10 cellular contexts compared by ENCODE assay signal in the genomic region with DNA sequence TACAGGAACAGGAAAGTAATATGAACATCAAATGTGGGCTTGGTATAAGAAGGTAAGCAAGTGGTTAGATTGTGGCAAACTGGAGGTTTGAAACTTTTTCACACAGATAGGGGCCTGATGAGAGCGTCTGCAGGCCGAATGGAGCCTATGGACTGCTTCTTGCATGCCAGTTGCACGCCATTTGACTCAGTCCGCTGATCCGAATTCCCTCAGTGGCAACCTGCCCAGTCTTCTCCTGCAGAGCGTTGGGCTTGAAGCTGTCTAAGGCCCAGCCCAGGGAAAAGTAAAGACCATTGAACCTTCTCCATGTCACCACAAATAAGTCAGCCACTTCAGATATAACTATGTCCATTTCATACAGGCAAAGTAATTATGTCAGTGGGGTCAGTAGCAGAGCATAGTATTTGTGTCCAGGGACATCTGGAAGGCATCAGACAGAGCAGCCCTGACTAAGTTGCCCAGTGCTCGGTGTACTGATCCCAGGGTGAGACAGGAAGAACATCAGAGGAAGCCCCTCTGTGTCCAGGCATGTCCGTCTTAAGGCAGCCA. TPM values are rescaled to one million over a fixed set of nuclear protein-coding genes. Genes with fewer than 3 reads are reported as not detected.
DNase-seq lines count a peak whose midpoint lies in the region; ATAC-seq, FAIRE-seq and TF ChIP-seq lines count a peak whose summit lies in the region.
"Had no signal": no experiment of that assay in that cellular context is flagged by ENCODE, and none has a peak within 500 bp of the region (broad histone marks: within the 10 kb centered on the region; RNA-seq: fewer than 3 reads in every experiment).

No MANE protein-coding gene starts in this region.

- H2BK5ac ChIP-seq in H1 (ENCODE audit: low read depth, low read length): peak overlapping the region; percentile 71; the same call in 1 of the 2 replicates

- peak; percentile 91 for DNase-seq in GM04504 (ENCODE audit: low read depth)
- peak; percentile 62 for DNase-seq in activated CD4-positive, alpha-beta memory T cell treated with anti-CD3 and anti-CD28 coated beads for 36 hours
- DNase-seq in H1 (ENCODE audit: low read depth in 1 of 2, low spot score in 2 of 2): no peak
- DNase-seq in smooth muscle cell (lab: John Stamatoyannopoulos, UW; ENCODE audit: unreplicated experiment): no peak
- DNase-seq in NCI-H510A (lab: John Stamatoyannopoulos, UW): no peak
- no peak for DNase-seq in AML-193 (lab: John Stamatoyannopoulos, UW)
- DNase-seq in iPS-NIHi7 (ENCODE audit: extremely low spot score): no peak
- DNase-seq: mucosa of descending colon had no signal

- whole genome bisulfite sequencing in H1 (ENCODE audit: extremely low coverage in 1 of 2, insufficient coverage in 1 of 2, insufficient read length in 1 of 2, insufficient replicate concordance in 2 of 2, low coverage in 1 of 2, low lambda C conversion rate in 2 of 2, missing lambda C conversion rate in 1 of 2), 2 experiments: 80% methylated on average over 8 of the region's 8 CpGs; no CpG with 5 or more reads in 1 of the 2 experiments
- 89% methylated on average over 8 of the region's 8 CpGs for WGBS in smooth muscle cell (ENCODE audit: low lambda C conversion rate)

- TF ChIP-seq CTCF in H1 (IDR thresholded peaks at IDR 0.05; ENCODE audit: control extremely low read depth in 1 of 3, insufficient read depth in 1 of 3, low read depth in 1 of 3, low read length in 3 of 3): no peak
- TF ChIP-seq CTCF in smooth muscle cell (IDR thresholded peaks at IDR 0.05; ENCODE audit: borderline replicate concordance, insufficient read depth, poor library complexity, severe bottlenecking): no peak

- H4K5ac ChIP-seq in H1 (ENCODE audit: insufficient read length, low read depth, low read length): no peak overlapping the region

- no peak overlapping the region for H2BK15ac ChIP-seq in H1 (ENCODE audit: low read length)

- H2AFZ ChIP-seq in H1 (ENCODE audit: low read length) (no peak overlapping the region), smooth muscle cell (ENCODE audit: low read depth) (no peak overlapping the region)

- no peak for FAIRE-seq in H1 (lab: Jason Lieb, UNC)

- no peaks in the 10 kb centered on the region for H3K27me3 Mint-ChIP-seq in activated CD4-positive, alpha-beta memory T cell treated with anti-CD3 and anti-CD28 coated beads for 36 hours
- H3K27me3 Mint-ChIP-seq: dendritic cell treated with granulocyte-macrophage colony-stimulating factor and Interleukin-4, amounts not matched to agents 40 ng/mL and 50 ng/mL, for 4 days had no signal

- H3K4me1 Mint-ChIP-seq in activated CD4-positive, alpha-beta memory T cell treated with anti-CD3 and anti-CD28 coated beads for 36 hours (ENCODE audit: low read depth): peaks cover 83% of the 10 kb centered on the region

- no peak overlapping the region for H3K9ac ChIP-seq in H1 (replicated peaks in 1 of 4; ENCODE audit: extremely low read depth in 1 of 4, low read depth in 3 of 4, low read length in 3 of 4)
- no peak overlapping the region for H3K9ac ChIP-seq in smooth muscle cell (ENCODE audit: low read depth)

- no peak overlapping the region for H3K23ac ChIP-seq in H1 (ENCODE audit: insufficient read length)

- no peaks in the 10 kb centered on the region; a peak in 2 of 7 replicates for H3K4me1 ChIP-seq in H1 (replicated peaks in 1 of 4; ENCODE audit: control insufficient read depth in 3 of 4, insufficient read depth in 4 of 4, low read length in 3 of 4)
- peaks cover 28% of the 10 kb centered on the region for H3K4me1 ChIP-seq in smooth muscle cell (ENCODE audit: low read depth)

- TF ChIP-seq EP300 in H1 (IDR thresholded peaks at IDR 0.05; ENCODE audit: borderline replicate concordance in 1 of 2, low read depth in 2 of 2, low read length in 2 of 2): no peak

- no peak for TF ChIP-seq RAD21 in H1 (IDR thresholded peaks at IDR 0.05 in 1 of 2, conservative IDR thresholded peaks at IDR 0.05 in 1 of 2; ENCODE audit: low read depth in 2 of 2, low read length in 2 of 2)

- H4K8ac ChIP-seq in H1 (ENCODE audit: extremely low read depth, insufficient read depth, low read length): no peak overlapping the region

- H3K27ac ChIP-seq in H1 (ENCODE audit: low read depth, low read length): no peak overlapping the region
- H3K27ac ChIP-seq in smooth muscle cell (ENCODE audit: low read depth): peak overlapping the region; percentile 87

- H3K27me3 ChIP-seq in H1 (replicated peaks in 1 of 4; ENCODE audit: control insufficient read depth in 3 of 4, extremely low read depth in 1 of 4, insufficient read depth in 3 of 4, low read length in 3 of 4) (peaks cover 3 to 12% (median 6%) of the 10 kb centered on the region in 4 experiments; a peak in 5 of 7 replicates), smooth muscle cell (ENCODE audit: low read depth) (no peaks in the 10 kb centered on the region)

- H2BK20ac ChIP-seq in H1 (ENCODE audit: low read length): no peak overlapping the region

- H3K56ac ChIP-seq in H1 (replicated peaks; ENCODE audit: insufficient read length, low read depth, low read length): no peak overlapping the region

- H3K4me3 Mint-ChIP-seq in activated CD4-positive, alpha-beta memory T cell treated with anti-CD3 and anti-CD28 coated beads for 36 hours: peak overlapping the region; percentile 70
- H3K4me3 Mint-ChIP-seq: dendritic cell treated with granulocyte-macrophage colony-stimulating factor and Interleukin-4, amounts not matched to agents 40 ng/mL and 50 ng/mL, for 4 days had no signal

- H3K79me2 ChIP-seq in H1 (ENCODE audit: control insufficient read depth in 1 of 2, insufficient read depth in 2 of 2, low read length in 2 of 2): no peaks in the 10 kb centered on the region
- peaks cover 15% of the 10 kb centered on the region for H3K79me2 ChIP-seq in smooth muscle cell (ENCODE audit: low read depth)

- POLR2A ChIA-PET in activated CD4-positive, alpha-beta memory T cell treated with anti-CD3 and anti-CD28 coated beads for 36 hours (lab: Charles Lee): interaction anchor here (0.6 to 4.0 kb wide), 7 partner anchors 10 to 107 kb away, joined by 3 to 31 read pairs (median 6); no protein-coding TSS in a partner anchor
- POLR2A ChIA-PET in H1 (lab: Charles Lee; ENCODE audit: partially characterized antibody): no interaction called here

- H3K9me3 ChIP-seq in H1 (ENCODE audit: insufficient read depth in 2 of 2, low read depth in 1 of 2, low read length in 1 of 2) (no peaks in the 10 kb centered on the region), smooth muscle cell (replicated peaks; ENCODE audit: low read depth) (no peaks in the 10 kb centered on the region)
- H3K9me3 ChIP-seq: mucosa of descending colon had no signal

- no peaks in the 10 kb centered on the region for H3K36me3 ChIP-seq in H1 (ENCODE audit: control insufficient read depth in 2 of 4, insufficient read depth in 4 of 4, low read length in 3 of 4)
- H3K36me3 ChIP-seq in smooth muscle cell (ENCODE audit: low read depth): peaks cover 7% of the 10 kb centered on the region

- no peaks in the 10 kb centered on the region for H4K20me1 ChIP-seq in H1 (replicated peaks in 1 of 2; ENCODE audit: control insufficient read depth in 1 of 2, insufficient read depth in 2 of 2, low read length in 2 of 2)
- no peaks in the 10 kb centered on the region for H4K20me1 ChIP-seq in smooth muscle cell (ENCODE audit: low read depth)

- CTCF ChIA-PET in activated CD4-positive, alpha-beta memory T cell treated with anti-CD3 and anti-CD28 coated beads for 36 hours (lab: Charles Lee): interaction anchor here (0.9 to 2.7 kb wide), 6 partner anchors 10 to 102 kb away, joined by 3 to 14 read pairs (median 4); no protein-coding TSS in a partner anchor
- CTCF ChIA-PET in H1 (lab: Charles Lee; ENCODE audit: partially characterized antibody): interaction anchor here (0.7 to 3.9 kb wide), 6 partner anchors 9 to 104 kb away, joined by 3 to 28 read pairs (median 3); no protein-coding TSS in a partner anchor

- intact Hi-C loops in activated CD4-positive, alpha-beta memory T cell treated with anti-CD3 and anti-CD28 coated beads for 36 hours (cut with micrococcal nuclease): loop anchor here (1.0 to 5.0 kb wide), 6 partner anchors 27 to 1033 kb away; partner anchors contain the start of genes RASA2 and XRN1

- peaks cover 52% of the 10 kb centered on the region for H3K36me3 Mint-ChIP-seq in activated CD4-positive, alpha-beta memory T cell treated with anti-CD3 and anti-CD28 coated beads for 36 hours

- H3K27ac Mint-ChIP-seq in activated CD4-positive, alpha-beta memory T cell treated with anti-CD3 and anti-CD28 coated beads for 36 hours: peak overlapping the region; percentile 92
- H3K27ac Mint-ChIP-seq: dendritic cell treated with granulocyte-macrophage colony-stimulating factor and Interleukin-4, amounts not matched to agents 40 ng/mL and 50 ng/mL, for 4 days had no signal

- H3K14ac ChIP-seq in H1 (ENCODE audit: insufficient read length): no peak overlapping the region

- H2BK120ac ChIP-seq in H1 (replicated peaks; ENCODE audit: low read depth, low read length): no peak overlapping the region

- H3K4ac ChIP-seq in H1 (replicated peaks; ENCODE audit: insufficient read length, low read depth, low read length): no peak overlapping the region

- H3K4me2 ChIP-seq in H1 (ENCODE audit: insufficient read depth in 1 of 2, low read depth in 2 of 2, low read length in 2 of 2) (no peak overlapping the region), smooth muscle cell (no peak overlapping the region)

- H3K23me2 ChIP-seq in H1 (ENCODE audit: low read depth, low read length): no peaks in the 10 kb centered on the region

- peaks cover 7% of the 10 kb centered on the region for H3K9me3 Mint-ChIP-seq in activated CD4-positive, alpha-beta memory T cell treated with anti-CD3 and anti-CD28 coated beads for 36 hours

- ATAC-seq in GM18519 (IDR thresholded peaks at IDR 0.05; ENCODE audit: low FRiP score, unreplicated experiment): no peak

- H3K4me3 ChIP-seq in H1 (ENCODE audit: extremely low read depth in 1 of 4, insufficient read depth in 2 of 4, low read depth in 3 of 4, low read length in 4 of 4): no peak overlapping the region
- no peak overlapping the region for H3K4me3 ChIP-seq in smooth muscle cell
- H3K4me3 ChIP-seq: mucosa of descending colon had no signal

- no peak overlapping the region; the same call in 1 of the 2 replicates for H2BK12ac ChIP-seq in H1 (ENCODE audit: low read depth, low read length)

- no peaks in the 10 kb centered on the region for H3K79me1 ChIP-seq in H1 (ENCODE audit: low read depth, low read length)

- H3K18ac ChIP-seq in H1 (ENCODE audit: extremely low read depth, low read length): no peak overlapping the region

- H4K91ac ChIP-seq in H1 (replicated peaks; ENCODE audit: insufficient read length, low read length): no peak overlapping the region

- 0 out of 2 replicates have a peak overlapping the region, but pooled peaks have one; percentile 54 for H2AK5ac ChIP-seq in H1 (ENCODE audit: low read depth, low read length)

- no peak for TF ChIP-seq POLR2A in H1 (IDR thresholded peaks at IDR 0.05; ENCODE audit: control extremely low read depth in 1 of 2, low read depth in 2 of 2, low read length in 2 of 2)

- H3F3A ChIP-seq in smooth muscle cell (ENCODE audit: low read depth): peaks cover 12% of the 10 kb centered on the region

RNA-seq across cellular contexts. Expression of gene ZBTB38, which starts 45.9 kb away (rescaled TPM):
- total RNA-seq in activated CD4-positive, alpha-beta memory T cell treated with anti-CD3 and anti-CD28 coated beads for 36 hours: 10 to 100 TPM; 64.7 to 66.4 TPM
- total RNA-seq in H1 (2021; fragmentation: NEBNext Ultra II Directional; extraction: Animal tissue kit (Norgen Biotek cat#: 25700)): 9.8 and 10.5 TPM in 2 replicates
- polyA plus RNA-seq in H1 (2011; rRNA removed): 3.8 and 4.4 TPM in 2 replicates
- polyA plus RNA-seq in H1 (2011; cell fraction: cytosol; rRNA removed): 3.2 TPM
- polyA plus RNA-seq in H1 (2011; cell fraction: nucleus; rRNA removed): 6.4 TPM
- 3.5 to 5.7 TPM (median 4.0 TPM) in 4 replicates for polyA plus RNA-seq in H1 (2012, experiment 1 of 2)
- 0.17 TPM for polyA plus RNA-seq in H1 (2012, experiment 2 of 2)
- 7.7 TPM for polyA plus RNA-seq in H1 (2013, experiment 1 of 2)
- polyA plus RNA-seq in H1 (2013, experiment 2 of 2): 7.0 TPM
- polyA minus RNA-seq in H1 (2011; rRNA and poly(A)+ RNA removed): 14.2 and 20.9 TPM in 2 replicates
- 9.7 TPM for polyA minus RNA-seq in H1 (2011; cell fraction: cytosol; rRNA and poly(A)+ RNA removed)
- 25.4 TPM for polyA minus RNA-seq in H1 (2011; cell fraction: nucleus; rRNA and poly(A)+ RNA removed)
- 68.0 and 108 TPM in 2 replicates for total RNA-seq in smooth muscle cell
- 21.7 and 22.2 TPM in 2 replicates for polyA plus RNA-seq in smooth muscle cell

Comparison
In these comparisons a context has a peak if more than half of its experiments do, and no peak if none do; other contexts are left out.
1. DNase-seq: peak in GM04504 (single experiment) and activated CD4-positive, alpha-beta memory T cell treated with anti-CD3 and anti-CD28 coated beads for 36 hours (single experiment); none in H1 (0 of 2), smooth muscle cell (single experiment), NCI-H510A (single experiment), AML-193 (0 of 2) and iPS-NIHi7 (single experiment).